ENCODE assay signal across 8 cellular contexts in the genomic region with DNA sequence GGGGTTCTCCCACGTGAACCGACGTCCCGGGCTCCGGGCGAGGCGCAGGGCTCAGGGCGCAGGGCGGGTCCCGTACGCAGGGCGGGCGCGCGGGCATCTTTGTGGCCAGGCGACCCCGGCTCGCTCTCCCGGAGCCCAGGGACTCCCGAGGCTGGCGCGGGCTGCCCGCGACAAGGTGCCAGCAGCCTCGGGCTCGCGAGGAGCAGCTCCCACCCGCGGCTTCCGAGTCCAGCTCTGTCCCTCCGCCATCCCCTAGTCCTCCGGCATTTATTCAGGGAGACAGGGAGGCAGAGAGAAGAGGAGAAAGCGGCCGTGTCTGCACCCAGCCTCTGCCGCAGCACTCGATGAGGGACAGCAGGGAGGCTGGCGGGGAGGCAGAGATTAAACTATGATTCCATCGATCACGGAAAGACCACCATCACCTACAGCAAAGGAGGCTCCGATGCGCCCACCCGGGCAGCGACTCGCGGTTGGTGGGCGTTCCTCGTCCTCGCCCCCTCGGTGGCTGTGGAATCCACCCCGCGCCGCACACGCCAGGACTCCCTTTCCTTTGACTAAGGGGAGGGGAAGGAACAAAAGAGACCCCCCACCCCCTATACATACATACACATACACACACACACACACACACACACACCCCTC. TPM values are rescaled to one million over a fixed set of nuclear protein-coding genes. Genes with fewer than 3 reads are reported as not detected.
A peak's percentile ranks its signal among the peaks of the same experiment; 100 is the strongest.
DNase-seq lines count a peak whose midpoint lies in the region; ATAC-seq, FAIRE-seq and TF ChIP-seq lines count a peak whose summit lies in the region.

No MANE protein-coding gene starts in this region.

- peaks cover 16% of the 10 kb centered on the region for H3K27me3 Mint-ChIP-seq in Caco-2 (ENCODE audit: insufficient read depth, unreplicated experiment)

- no peaks in the 10 kb centered on the region for H4K20me1 ChIP-seq in keratinocyte (ENCODE audit: control insufficient read depth, extremely low read depth, insufficient read depth, low read length)

- dilution Hi-C loops in keratinocyte (cut with MboI; ENCODE audit: extremely low pct_ligation_motif_present, low sequenced_read_pairs) = no loop called here

- no peaks in the 10 kb centered on the region for H3K9me3 ChIP-seq in Caco-2
- H3K9me3 ChIP-seq in keratinocyte (ENCODE audit: control insufficient read depth, low read depth, low read length) = no peaks in the 10 kb centered on the region
- H3K9me3 ChIP-seq in stomach = no peaks in the 10 kb centered on the region

- peaks cover 7% of the 10 kb centered on the region for H3K4me1 ChIP-seq in Caco-2
- H3K4me1 ChIP-seq in keratinocyte (ENCODE audit: control insufficient read depth, extremely low read depth, insufficient read depth, low read length) = peaks cover 10% of the 10 kb centered on the region
- peaks cover 14 to 27% (median 24%) of the 10 kb centered on the region in 4 donors for H3K4me1 ChIP-seq in stomach

- TF ChIP-seq POLR2A in stomach (IDR thresholded peaks at IDR 0.05) = no peak

- H3K27ac Mint-ChIP-seq in Caco-2 (ENCODE audit: unreplicated experiment) = no peak overlapping the region

- H3K9me1 ChIP-seq in keratinocyte (ENCODE audit: control insufficient read depth, extremely low read depth, insufficient read depth, low read length) = no peaks in the 10 kb centered on the region

- no peaks in the 10 kb centered on the region for H3K9me3 Mint-ChIP-seq in Caco-2 (ENCODE audit: unreplicated experiment)

- H3K4me3 ChIP-seq in Caco-2 (ENCODE audit: low read depth, low read length) = peak overlapping the region; percentile 59
- H3K4me3 ChIP-seq in brain microvascular endothelial cell (ENCODE audit: low read depth, low read length) = peak overlapping the region; percentile 86
- H3K4me3 ChIP-seq in keratinocyte (ENCODE audit: control insufficient read depth in 2 of 3, extremely low read depth in 1 of 3, insufficient read depth in 2 of 3, low read depth in 1 of 3, low read length in 3 of 3) = peak overlapping the region; percentile 44 to 75 (median 70)
- H3K4me3 ChIP-seq in stomach = peak overlapping the region; percentile 58 to 79 (median 70)

- no peak for ATAC-seq in HG03469 (IDR thresholded peaks at IDR 0.05; ENCODE audit: unreplicated experiment)

- no peak for TF ChIP-seq CTCF in Caco-2 (IDR thresholded peaks at IDR 0.05; ENCODE audit: insufficient read depth in 1 of 2, low read depth in 1 of 2, low read length in 1 of 2, severe bottlenecking in 1 of 2, unreplicated experiment in 1 of 2)
- no peak for TF ChIP-seq CTCF in brain microvascular endothelial cell (IDR thresholded peaks at IDR 0.05; ENCODE audit: low read depth, low read length, missing control alignments)
- TF ChIP-seq CTCF in keratinocyte (optimal IDR thresholded peaks at IDR 0.05 in 1 of 3, IDR thresholded peaks at IDR 0.05 in 1 of 3, conservative IDR thresholded peaks at IDR 0.05 in 1 of 3; ENCODE audit: extremely low read depth in 1 of 3, insufficient read depth in 2 of 3, low read length in 3 of 3) = no peak
- no peak for TF ChIP-seq CTCF in stomach (IDR thresholded peaks at IDR 0.05)

- POLR2A ChIA-PET in Caco-2 (lab: Charles Lee) = no interaction called here

- DNase-seq in Caco-2 (peak in 1 of 2 experiments; percentile 2), HT1080 (ENCODE audit: low read depth) (peak; percentile 26), brain microvascular endothelial cell (peak; percentile 5), keratinocyte (ENCODE audit: low read depth, low spot score) (no peak), stomach (no peak), NCI-H510A treated with DMSO at 0.1 percent for 48 hours (lab: John Stamatoyannopoulos, UW) (no peak)
- no peak for DNase-seq in activated CD4-positive, CD25-positive, alpha-beta regulatory T cell treated with anti-CD3 and anti-CD28 coated beads, Interleukin-2, amount 50 U/mL, for 72 hours

- H3K27me3 ChIP-seq in Caco-2 (replicated peaks; ENCODE audit: control insufficient read depth, insufficient read depth, low read length) (peaks cover 2% of the 10 kb centered on the region), brain microvascular endothelial cell (replicated peaks) (no peaks in the 10 kb centered on the region), keratinocyte (ENCODE audit: control insufficient read depth, extremely low read depth, insufficient read depth, low read length) (peaks cover 28% of the 10 kb centered on the region), stomach (peaks cover 0 to 57% (median 19%) of the 10 kb centered on the region in 3 donors)

- CTCF ChIA-PET in Caco-2 (lab: Charles Lee) = no interaction called here

- no peaks in the 10 kb centered on the region for H3K79me2 ChIP-seq in keratinocyte (ENCODE audit: control insufficient read depth, insufficient read depth, low read length)

- no peaks in the 10 kb centered on the region for H3K36me3 Mint-ChIP-seq in Caco-2 (ENCODE audit: insufficient read depth, unreplicated experiment)

- no peak for FAIRE-seq in keratinocyte (lab: Jason Lieb, UNC)

- intact Hi-C loops in Caco-2 (cut with micrococcal nuclease; ENCODE audit: unreplicated experiment) (no loop called here), stomach (cut with DNase I; ENCODE audit: low total_unique reads) (no loop called here)

- H3K4me3 Mint-ChIP-seq in Caco-2 (ENCODE audit: unreplicated experiment) = peak overlapping the region; percentile 79

- H3K27ac ChIP-seq in brain microvascular endothelial cell (no peak overlapping the region), keratinocyte (ENCODE audit: control insufficient read depth, insufficient read depth, low read length) (no peak overlapping the region), stomach (peak overlapping the region in 1 of 5 donors; percentile 29)

- peak overlapping the region; percentile 90 for H3K4me2 ChIP-seq in keratinocyte (ENCODE audit: control insufficient read depth, extremely low read depth, insufficient read depth, low read depth, low read length)

- WGBS in stomach, 5 donors = 1% methylated on average over 30 to 53 of the region's 53 CpGs

- peak overlapping the region; percentile 68 for H2AFZ ChIP-seq in keratinocyte (ENCODE audit: control insufficient read depth, low read length)

- no peak for TF ChIP-seq EP300 in stomach (IDR thresholded peaks at IDR 0.05)

- peaks cover 7% of the 10 kb centered on the region for H3K4me1 Mint-ChIP-seq in Caco-2 (ENCODE audit: low read depth, unreplicated experiment)

- peak overlapping the region; percentile 15 for H3K9ac ChIP-seq in keratinocyte (ENCODE audit: control insufficient read depth, extremely low read depth, insufficient read depth, low read length)

- in situ Hi-C loops in brain microvascular endothelial cell (cut with HindIII; ENCODE audit: low pct_ligation_motif_present, low sequenced_read_pairs) = no loop called here

- H3K36me3 ChIP-seq in Caco-2 (ENCODE audit: control insufficient read depth, insufficient read depth, low read length) = no peaks in the 10 kb centered on the region
- H3K36me3 ChIP-seq in brain microvascular endothelial cell (replicated peaks) = no peaks in the 10 kb centered on the region
- H3K36me3 ChIP-seq in keratinocyte (ENCODE audit: control insufficient read depth in 2 of 2, extremely low read depth in 1 of 2, insufficient read depth in 2 of 2, low read length in 2 of 2) = no peaks in the 10 kb centered on the region
- H3K36me3 ChIP-seq in stomach = no peaks in the 10 kb centered on the region

- BruUV-seq in Caco-2 (replicated peaks; lab: Mats Ljungman, UMichigan) = no TSS peak

RNA-seq across cellular contexts. Expression of a gene that starts 1.1 kb away (rescaled TPM):
- not detected in 2 replicates for total RNA-seq in Caco-2 (2022)
- 8.4 and 9.0 TPM in 2 replicates for total RNA-seq in HT1080 (2014; rRNA removed; shearing (Covaris generic))
- 5.3 and 7.4 TPM in 2 replicates for polyA plus RNA-seq in HT1080 (2015; cell fraction: cytosol; rRNA removed)
- polyA plus RNA-seq in HT1080 (2015; cell fraction: nucleus; rRNA removed) = 5.0 and 7.2 TPM in 2 replicates
- polyA plus RNA-seq in keratinocyte = 0.10 to 0.22 TPM (median 0.14 TPM) in 3 replicates
- 0.35 TPM for polyA plus RNA-seq in keratinocyte (2011; ENCODE audit: low read depth)
- polyA plus RNA-seq in keratinocyte (2011; cell fraction: cytosol; rRNA removed) = 0.16 and 0.22 TPM in 2 replicates
- 0.15 and 0.19 TPM in 2 replicates for polyA plus RNA-seq in keratinocyte (2011; cell fraction: nucleus; rRNA removed)
- polyA plus RNA-seq in keratinocyte (2012; ENCODE audit: low replicate concordance) = 0.10 and 0.19 TPM in 2 replicates
- polyA minus RNA-seq in keratinocyte = 0.10 to 0.13 TPM in 2 of 3 replicates, not detected in the other
- polyA minus RNA-seq in keratinocyte (2011; cell fraction: cytosol; rRNA and poly(A)+ RNA removed) = not detected
- 0.21 and 0.23 TPM in 2 replicates for polyA minus RNA-seq in keratinocyte (2011; cell fraction: nucleus; rRNA and poly(A)+ RNA removed)
- 1 to 10 TPM in 3 of 5 donors, under 1 TPM in 1, not detected in 1; 0.45 to 2.8 (median 2.0) TPM for total RNA-seq in stomach
- 1 to 10 TPM in 2 of 3 donors, under 1 TPM in 1; 0.33 to 1.7 (median 1.7) TPM for polyA plus RNA-seq in stomach

Comparison
In these comparisons a context has a peak if more than half of its experiments do, and no peak if none do; other contexts are left out.
1. DNase-seq: peak in HT1080 (single experiment) and brain microvascular endothelial cell (single experiment); none in keratinocyte (single experiment), stomach (single experiment), activated CD4-positive, CD25-positive, alpha-beta regulatory T cell treated with anti-CD3 and anti-CD28 coated beads, Interleukin-2, amount 50 U/mL, for 72 hours (single experiment) and NCI-H510A treated with DMSO at 0.1 percent for 48 hours (single experiment).
2. Peak in every context shown above with its lines, with median percentiles within 50 percentile points of each other: H3K4me3 ChIP-seq.